39 cellular contexts compared by ENCODE assay signal in the genomic region with DNA sequence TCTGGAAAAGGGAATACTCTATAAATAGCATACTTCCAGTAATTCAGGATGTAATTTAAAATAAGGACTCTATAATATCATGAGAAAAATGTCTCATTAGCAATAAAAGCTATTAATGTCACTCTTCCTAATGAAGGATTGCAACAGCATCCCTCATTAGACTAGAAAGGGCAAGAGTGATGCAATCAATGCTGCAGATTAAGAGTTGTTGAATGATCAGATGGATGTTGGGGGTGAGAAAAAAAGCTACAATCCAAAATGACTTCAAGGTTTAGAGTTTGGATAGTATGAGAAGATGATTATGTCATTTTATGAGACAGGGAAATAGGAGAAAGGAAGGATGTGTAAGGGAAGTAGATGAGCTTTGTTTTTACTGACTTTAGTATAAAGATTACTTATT.
"Had no signal": no experiment of that assay in that cellular context is flagged by ENCODE, and none has a peak within 500 bp of the region (broad histone marks: within the 10 kb centered on the region; RNA-seq: fewer than 3 reads in every experiment).

No MANE protein-coding gene starts in this region.

- H3K27me3 Mint-ChIP-seq: activated naive CD4-positive, alpha-beta T cell treated with anti-CD3 and anti-CD28 coated beads, Interleukin-2, amount 10 ng/mL, durations not matched to agents 7 days and 5 days; activated naive CD4-positive, alpha-beta T cell treated with anti-CD3 and anti-CD28 coated beads, Interleukin-2, amount 50 U/mL, for 24 hours; activated naive CD8-positive, alpha-beta T cell treated with anti-CD3 and anti-CD28 coated beads for 36 hours; activated naive CD8-positive, alpha-beta T cell treated with anti-CD3 and anti-CD28 coated beads, Interleukin-2, amount 10 ng/mL, durations not matched to agents 7 days and 5 days; activated T-cell treated with anti-CD3 and anti-CD28 coated beads, Interleukin-2, amount 50 U/mL, for 24 hours; activated T-helper 17 cell treated with anti-CD3 and anti-CD28 coated beads, Interleukin-2, amount 50 U/mL, for 72 hours; central memory CD8-positive, alpha-beta T cell had no signal

- H3K27ac Mint-ChIP-seq: activated naive CD4-positive, alpha-beta T cell treated with anti-CD3 and anti-CD28 coated beads for 36 hours; activated naive CD4-positive, alpha-beta T cell treated with anti-CD3 and anti-CD28 coated beads, Interleukin-2, amount 10 ng/mL, durations not matched to agents 7 days and 5 days; activated naive CD4-positive, alpha-beta T cell treated with anti-CD3 and anti-CD28 coated beads, Interleukin-2, amount 50 U/mL, for 24 hours; activated naive CD4-positive, alpha-beta T cell treated with anti-CD3 and anti-CD28 coated beads, Interleukin-2, amount 50 U/mL, for 72 hours; activated naive CD8-positive, alpha-beta T cell; activated naive CD8-positive, alpha-beta T cell treated with anti-CD3 and anti-CD28 coated beads for 36 hours; activated naive CD8-positive, alpha-beta T cell treated with anti-CD3 and anti-CD28 coated beads, Interleukin-2, amount 10 ng/mL, durations not matched to agents 7 days and 5 days; activated naive CD8-positive, alpha-beta T cell treated with anti-CD3 and anti-CD28 coated beads, Interleukin-2, amount 50 U/mL, for 24 hours; activated T-cell treated with anti-CD3 and anti-CD28 coated beads, Interleukin-2, amount 50 U/mL, for 24 hours; activated T-cell treated with anti-CD3 and anti-CD28 coated beads, Interleukin-2, amount 50 U/mL, for 72 hours; activated T-helper 1 cell treated with anti-CD3 and anti-CD28 coated beads, Interleukin-12 subunit alpha, Interleukin-12 subunit beta, Interleukin-2, Interleukin-4 antibody, amounts not matched to agents 30 ng/mL and 10 ng/mL and 1 ng/mL, durations not matched to agents 14 hours and 24 hours and 36 hours; activated T-helper 17 cell treated with anti-CD3 and anti-CD28 coated beads, Interleukin-2, amount 50 U/mL, for 72 hours; activated T-helper 2 cell treated with anti-CD3 and anti-CD28 coated beads, Interferon-gamma antibody, Interleukin-2, Interleukin-4, amounts not matched to agents 10 μg/mL and 5 μg/mL and 100 μg/mL, durations not matched to agents 14 hours and 24 hours and 36 hours had no signal

- DNase-seq: activated effector memory CD4-positive, alpha-beta T cell treated with anti-CD3 and anti-CD28 coated beads, Interleukin-2, amount 50 U/mL, for 16 hours; activated effector memory CD4-positive, alpha-beta T cell treated with Interleukin-2 at 50 U/mL for 16 hours; activated gamma-delta T cell; activated gamma-delta T cell treated with Interleukin-2 at 50 U/mL for 16 hours; activated naive CD4-positive, alpha-beta T cell; activated naive CD4-positive, alpha-beta T cell treated with anti-CD3 and anti-CD28 coated beads for 36 hours; activated naive CD4-positive, alpha-beta T cell treated with anti-CD3 and anti-CD28 coated beads, Interleukin-2, amount 10 ng/mL, durations not matched to agents 7 days and 5 days; activated naive CD4-positive, alpha-beta T cell treated with anti-CD3 and anti-CD28 coated beads, Interleukin-2, amount 50 U/mL, for 16 hours; activated naive CD4-positive, alpha-beta T cell treated with Interleukin-2 at 50 U/mL for 16 hours; activated naive CD8-positive, alpha-beta T cell treated with anti-CD3 and anti-CD28 coated beads for 36 hours; activated naive CD8-positive, alpha-beta T cell treated with anti-CD3 and anti-CD28 coated beads, Interleukin-2, amount 10 ng/mL, durations not matched to agents 7 days and 5 days; activated naive CD8-positive, alpha-beta T cell treated with anti-CD3 and anti-CD28 coated beads, Interleukin-2, amount 50 U/mL, for 24 hours; activated T-cell treated with anti-CD3 and anti-CD28 coated beads, Interleukin-2, amount 50 U/mL, for 1 hour; activated T-cell treated with anti-CD3 and anti-CD28 coated beads, Interleukin-2, amount 50 U/mL, for 24 hours; activated T-cell treated with anti-CD3 and anti-CD28 coated beads, Interleukin-2, amount 50 U/mL, for 4 hours; activated T-cell treated with anti-CD3 and anti-CD28 coated beads, Interleukin-2, amount 50 U/mL, for 48 hours; activated T-cell treated with anti-CD3 and anti-CD28 coated beads, Interleukin-2, amount 50 U/mL, for 72 hours; adrenal gland; amniotic stem cell; amygdala; anterior cingulate cortex; aorta; body of pancreas; caudate nucleus; central memory CD4-positive, alpha-beta T cell; cerebellar nuclear complex had no signal

- H3K36me3 ChIP-seq: adrenal gland, ascending aorta, breast epithelium, cardiac muscle cell had no signal

- H3K4me3 ChIP-seq: adrenal gland, ascending aorta, body of pancreas, breast epithelium, cardiac muscle cell had no signal

- H3K27me3 ChIP-seq: adrenal gland, ascending aorta, body of pancreas, breast epithelium, cardiac muscle cell had no signal

- H3K4me1 ChIP-seq: adrenal gland, ascending aorta, body of pancreas, breast epithelium had no signal

- H3K9me3 Mint-ChIP-seq: activated naive CD4-positive, alpha-beta T cell treated with anti-CD3 and anti-CD28 coated beads for 36 hours; activated T-helper 1 cell treated with anti-CD3 and anti-CD28 coated beads, Interleukin-12 subunit alpha, Interleukin-12 subunit beta, Interleukin-2, Interleukin-4 antibody, amounts not matched to agents 30 ng/mL and 10 ng/mL and 1 ng/mL, durations not matched to agents 14 hours and 24 hours and 36 hours; activated T-helper 2 cell treated with anti-CD3 and anti-CD28 coated beads, Interferon-gamma antibody, Interleukin-2, Interleukin-4, amounts not matched to agents 10 μg/mL and 5 μg/mL and 100 μg/mL, durations not matched to agents 14 hours and 24 hours and 36 hours had no signal

- H3K36me3 Mint-ChIP-seq: activated naive CD4-positive, alpha-beta T cell treated with anti-CD3 and anti-CD28 coated beads, Interleukin-2, amount 10 ng/mL, durations not matched to agents 7 days and 5 days; activated naive CD4-positive, alpha-beta T cell treated with anti-CD3 and anti-CD28 coated beads, Interleukin-2, amount 50 U/mL, for 24 hours; activated naive CD8-positive, alpha-beta T cell; activated naive CD8-positive, alpha-beta T cell treated with anti-CD3 and anti-CD28 coated beads, Interleukin-2, amount 10 ng/mL, durations not matched to agents 7 days and 5 days; brain had no signal

- FAIRE-seq: astrocyte, bronchial epithelial cell had no signal

- ATAC-seq: activated naive CD4-positive, alpha-beta T cell treated with anti-CD3 and anti-CD28 coated beads, Interleukin-2, amount 50 U/mL, for 72 hours; activated naive CD8-positive, alpha-beta T cell treated with anti-CD3 and anti-CD28 coated beads, Interleukin-2, amount 50 U/mL, for 24 hours; activated T-cell treated with anti-CD3 and anti-CD28 coated beads, Interleukin-2, amount 50 U/mL, for 4 hours; activated T-cell treated with anti-CD3 and anti-CD28 coated beads, Interleukin-2, amount 50 U/mL, for 72 hours; activated T-helper 17 cell treated with anti-CD3 and anti-CD28 coated beads, Interleukin-2, amount 50 U/mL, for 72 hours; body of pancreas had no signal

- H3K9me3 ChIP-seq: adrenal gland, ascending aorta, body of pancreas, breast epithelium had no signal

- H3K27ac ChIP-seq: adrenal gland, ascending aorta, body of pancreas, breast epithelium, cardiac muscle cell had no signal

- H3K4me3 Mint-ChIP-seq: activated naive CD4-positive, alpha-beta T cell treated with anti-CD3 and anti-CD28 coated beads for 36 hours; activated naive CD4-positive, alpha-beta T cell treated with anti-CD3 and anti-CD28 coated beads, Interleukin-2, amount 10 ng/mL, durations not matched to agents 7 days and 5 days; activated naive CD4-positive, alpha-beta T cell treated with anti-CD3 and anti-CD28 coated beads, Interleukin-2, amount 50 U/mL, for 24 hours; activated naive CD8-positive, alpha-beta T cell; activated naive CD8-positive, alpha-beta T cell treated with anti-CD3 and anti-CD28 coated beads for 36 hours; activated naive CD8-positive, alpha-beta T cell treated with anti-CD3 and anti-CD28 coated beads, Interleukin-2, amount 10 ng/mL, durations not matched to agents 7 days and 5 days; activated naive CD8-positive, alpha-beta T cell treated with anti-CD3 and anti-CD28 coated beads, Interleukin-2, amount 50 U/mL, for 24 hours; activated T-cell treated with anti-CD3 and anti-CD28 coated beads, Interleukin-2, amount 50 U/mL, for 24 hours; activated T-cell treated with anti-CD3 and anti-CD28 coated beads, Interleukin-2, amount 50 U/mL, for 4 hours; activated T-cell treated with anti-CD3 and anti-CD28 coated beads, Interleukin-2, amount 50 U/mL, for 72 hours; activated T-helper 1 cell treated with anti-CD3 and anti-CD28 coated beads, Interleukin-12 subunit alpha, Interleukin-12 subunit beta, Interleukin-2, Interleukin-4 antibody, amounts not matched to agents 30 ng/mL and 10 ng/mL and 1 ng/mL, durations not matched to agents 14 hours and 24 hours and 36 hours; activated T-helper 17 cell treated with anti-CD3 and anti-CD28 coated beads, Interleukin-2, amount 50 U/mL, for 72 hours; brain; central memory CD8-positive, alpha-beta T cell had no signal

- H3K4me1 Mint-ChIP-seq: activated naive CD4-positive, alpha-beta T cell treated with anti-CD3 and anti-CD28 coated beads, Interleukin-2, amount 10 ng/mL, durations not matched to agents 7 days and 5 days; activated naive CD4-positive, alpha-beta T cell treated with anti-CD3 and anti-CD28 coated beads, Interleukin-2, amount 50 U/mL, for 24 hours; activated naive CD8-positive, alpha-beta T cell treated with anti-CD3 and anti-CD28 coated beads for 36 hours; activated naive CD8-positive, alpha-beta T cell treated with anti-CD3 and anti-CD28 coated beads, Interleukin-2, amount 10 ng/mL, durations not matched to agents 7 days and 5 days; activated naive CD8-positive, alpha-beta T cell treated with anti-CD3 and anti-CD28 coated beads, Interleukin-2, amount 50 U/mL, for 24 hours; activated T-helper 17 cell treated with anti-CD3 and anti-CD28 coated beads, Interleukin-2, amount 50 U/mL, for 72 hours; central memory CD8-positive, alpha-beta T cell had no signal
